In the genomic region with DNA sequence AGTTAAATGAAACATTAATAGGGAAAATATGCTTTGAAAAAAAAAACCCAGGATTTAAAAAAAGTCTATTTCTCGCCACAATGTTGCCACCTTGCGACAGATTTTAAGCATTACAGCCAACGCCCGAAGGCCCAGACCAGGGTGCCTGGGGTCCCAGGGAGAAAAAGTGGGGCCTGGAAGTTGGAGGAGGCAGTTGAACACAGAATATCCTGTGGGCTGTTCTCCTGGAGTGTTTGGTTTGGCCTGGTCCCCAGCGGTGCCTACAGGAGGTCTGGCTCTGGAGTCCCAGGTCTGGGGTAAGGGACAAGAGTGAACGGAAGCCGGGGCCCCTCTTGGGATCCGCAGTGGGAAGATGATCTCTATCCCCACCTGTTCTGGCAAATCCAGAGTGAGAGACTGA, we compare ENCODE assay signal across 9 cellular contexts. TPM values are rescaled to one million over a fixed set of nuclear protein-coding genes. Genes with fewer than 3 reads are reported as not detected.
DNase-seq lines count a peak whose midpoint lies in the region; ATAC-seq and TF ChIP-seq lines count a peak whose summit lies in the region.
"Had no signal": no experiment of that assay in that cellular context is flagged by ENCODE, and none has a peak within 500 bp of the region (broad histone marks: within the 10 kb centered on the region; RNA-seq: fewer than 3 reads in every experiment).

No MANE protein-coding gene starts in this region.

- no peaks in the 10 kb centered on the region for H3K36me3 Mint-ChIP-seq in nephron (ENCODE audit: low read depth)

- H3K9me3 ChIP-seq in effector memory CD4-positive, alpha-beta T cell (ENCODE audit: control insufficient read depth, low read length), result no peaks in the 10 kb centered on the region

- no peaks in the 10 kb centered on the region for H3K9me3 Mint-ChIP-seq in nephron

- H3K27ac Mint-ChIP-seq in nephron, result peak overlapping the region in 2 of 3 experiments; percentile 55 to 75

- H3K4me1 ChIP-seq in effector memory CD4-positive, alpha-beta T cell (ENCODE audit: control insufficient read depth, insufficient read depth, low read length, poor library complexity, severe bottlenecking), result peaks cover 43% of the 10 kb centered on the region

- H3K4me1 Mint-ChIP-seq in nephron, result peaks cover 54% of the 10 kb centered on the region

- ATAC-seq in GM18861 (IDR thresholded peaks at IDR 0.05; ENCODE audit: unreplicated experiment), result no peak

- H3K27me3 ChIP-seq in effector memory CD4-positive, alpha-beta T cell (replicated peaks; ENCODE audit: control insufficient read depth, insufficient read depth, low read length, poor library complexity, severe bottlenecking), result peaks cover 42% of the 10 kb centered on the region

- H3K36me3 ChIP-seq in effector memory CD4-positive, alpha-beta T cell (ENCODE audit: control insufficient read depth, insufficient read depth, low read length), result no peaks in the 10 kb centered on the region

- peak overlapping the region; percentile 65 for H3K4me3 ChIP-seq in effector memory CD4-positive, alpha-beta T cell (ENCODE audit: insufficient read depth, low read depth, low read length, poor library complexity, severe bottlenecking)

- DNase-seq in Daoy (ENCODE audit: low read depth) (peak; percentile 42), LHCN-M2 (ENCODE audit: low read depth) (peak; percentile 18), cortex of kidney (lab: John Stamatoyannopoulos, UW) (no peak)
- DNase-seq in effector memory CD4-positive, alpha-beta T cell, result peak in 1 of 3 donors; percentile 45
- DNase-seq in activated CD4-positive, CD25-positive, alpha-beta regulatory T cell treated with anti-CD3 and anti-CD28 coated beads, Interleukin-2, amount 50 U/mL, for 72 hours, result no peak

- no peak overlapping the region; the same call in 1 of the 2 replicates for H3K27ac ChIP-seq in VCaP
- H3K27ac ChIP-seq in effector memory CD4-positive, alpha-beta T cell (ENCODE audit: insufficient read depth, low read length, poor library complexity, severe bottlenecking), result no peak overlapping the region

- H3K4me3 Mint-ChIP-seq in nephron, result peak overlapping the region; percentile 77 to 83 (median 80)

- TF ChIP-seq CTCF in VCaP (conservative IDR thresholded peaks at IDR 0.05) (peak; percentile 88), nephron (IDR thresholded peaks at IDR 0.05; ENCODE audit: unreplicated experiment in 3 of 3) (peak; percentile 83 to 87 (median 85))

- H3K27me3 Mint-ChIP-seq in nephron (ENCODE audit: low read depth), result peaks cover 78% of the 10 kb centered on the region

RNA-seq across cellular contexts. Expression of gene RNU6-1, which starts 3.4 kb away (rescaled TPM):
- not detected in 2 replicates for total RNA-seq in Daoy (2014; rRNA removed; shearing (Covaris generic))
- not detected in 2 replicates for total RNA-seq in LHCN-M2 (2014; rRNA removed)
- polyA plus RNA-seq in LHCN-M2 (2012), result not detected
- total RNA-seq: activated CD8-positive, alpha-beta memory T cell treated with anti-CD3 and anti-CD28 coated beads for 36 hours had no signal

RNA-seq across cellular contexts. Expression of gene SKOR1, which starts 11.2 kb away (rescaled TPM):
- not detected in 2 replicates for total RNA-seq in Daoy (2014; rRNA removed; shearing (Covaris generic))
- total RNA-seq in LHCN-M2 (2014; rRNA removed), result 0.06 TPM in 1 of 2 replicates, not detected in the other
- not detected for polyA plus RNA-seq in LHCN-M2 (2012)

Comparison
In these comparisons a context has a peak if more than half of its experiments do, and no peak if none do; other contexts are left out.
1. DNase-seq: peak in Daoy (single experiment) and LHCN-M2 (single experiment); none in cortex of kidney (single experiment) and activated CD4-positive, CD25-positive, alpha-beta regulatory T cell treated with anti-CD3 and anti-CD28 coated beads, Interleukin-2, amount 50 U/mL, for 72 hours (single experiment).